In genomic region chr12:712172-712863, GRCh38 we compare ENCODE assay signal across 1 cellular context.
TF ChIP-seq lines count a peak whose summit lies in the region.

No MANE protein-coding gene starts in this region.

TF ChIP-seq in GM12878, 131 proteins besides CTCF, POLR2A, EP300 and RAD21 (continued from another document):
- TF ChIP-seq HSF1 (IDR thresholded peaks at IDR 0.05; ENCODE audit: low read depth, low read length): no peak
- TF ChIP-seq WRNIP1 (IDR thresholded peaks at IDR 0.05; ENCODE audit: borderline replicate concordance, low read depth, low read length): no peak
- TF ChIP-seq MYB (IDR thresholded peaks at IDR 0.05; ENCODE audit: borderline replicate concordance, low read depth, low read length): no peak
- no peak for TF ChIP-seq ZNF622 (IDR thresholded peaks at IDR 0.05)
- no peak for TF ChIP-seq CEBPZ (IDR thresholded peaks at IDR 0.05; ENCODE audit: low read depth, low read length)
- no peak for TF ChIP-seq ZBTB4 (CRISPR knock-in tag; IDR thresholded peaks at IDR 0.05)
- TF ChIP-seq SREBF2 (IDR thresholded peaks at IDR 0.05; ENCODE audit: low read length): no peak
- TF ChIP-seq ZNF274 (IDR thresholded peaks at IDR 0.05; ENCODE audit: insufficient read depth, insufficient read length): no peak
- TF ChIP-seq MEF2B (IDR thresholded peaks at IDR 0.05; ENCODE audit: partially characterized antibody, poor library complexity, severe bottlenecking): no peak
